9 cellular contexts compared by ENCODE assay signal in the genomic region with DNA sequence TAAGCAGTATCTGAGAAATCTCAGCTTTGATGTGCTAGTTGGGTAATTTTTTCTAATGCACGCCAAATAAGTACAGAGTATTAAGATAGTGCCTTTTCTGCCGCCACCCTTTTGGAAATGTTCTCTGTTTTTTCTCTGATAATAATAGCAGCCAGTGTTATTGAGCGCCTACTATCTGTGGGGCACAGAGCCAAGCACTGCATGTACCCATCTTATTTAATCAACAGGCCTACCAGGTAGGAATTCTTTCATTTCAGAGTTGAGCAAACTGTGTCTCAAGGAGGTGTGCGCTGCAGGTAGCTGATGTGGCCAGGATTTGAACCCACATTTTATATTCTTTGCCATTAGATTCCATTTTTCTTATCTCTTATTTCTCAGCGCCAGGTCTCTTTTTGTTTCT. TPM values are rescaled to one million over a fixed set of nuclear protein-coding genes. Genes with fewer than 3 reads are reported as not detected.
DNase-seq lines count a peak whose midpoint lies in the region; ATAC-seq and TF ChIP-seq lines count a peak whose summit lies in the region.
"Had no signal": no experiment of that assay in that cellular context is flagged by ENCODE, and none has a peak within 500 bp of the region (broad histone marks: within the 10 kb centered on the region; RNA-seq: fewer than 3 reads in every experiment).

No MANE protein-coding gene starts in this region.

- no peaks in the 10 kb centered on the region; the same call in 1 of the 2 replicates for H3F3A ChIP-seq in OCI-LY1 (ENCODE audit: insufficient read depth, low read length)

- no peaks in the 10 kb centered on the region for H4K20me1 ChIP-seq in OCI-LY1 (ENCODE audit: insufficient read depth, low read length)

- POLR2A ChIA-PET in CD8-positive, alpha-beta T cell (lab: Charles Lee): no interaction called here

- H3K27ac ChIP-seq in CD8-positive, alpha-beta T cell (ENCODE audit: low read depth, low read length): no peak overlapping the region
- peak overlapping the region; percentile 96 for H3K27ac ChIP-seq in OCI-LY1 (ENCODE audit: low read depth, low read length, poor library complexity, severe bottlenecking)
- no peak overlapping the region for H3K27ac ChIP-seq in ectodermal cell (ENCODE audit: insufficient read depth, low read depth, low read length, poor library complexity, severe bottlenecking)

- DNase-seq in CD8-positive, alpha-beta T cell: no peak
- DNase-seq in ACHN (no peak), NCI-H146 treated with DMSO at 0.1 percent for 48 hours (lab: John Stamatoyannopoulos, UW; ENCODE audit: unreplicated experiment) (no peak), NCI-H524 treated with DMSO at 0.1 percent for 48 hours (lab: John Stamatoyannopoulos, UW) (no peak)
- DNase-seq: amniotic stem cell had no signal

- H2AFZ ChIP-seq in OCI-LY1 (ENCODE audit: low read length): no peak overlapping the region

- CTCF ChIA-PET in CD8-positive, alpha-beta T cell (lab: Charles Lee): no interaction called here

- peaks cover 60% of the 10 kb centered on the region for H3K36me3 Mint-ChIP-seq in CD8-positive, alpha-beta T cell
- peaks cover 52% of the 10 kb centered on the region for H3K36me3 Mint-ChIP-seq in nephron (ENCODE audit: low read depth)

- peak overlapping the region; percentile 98 for H3K4me2 ChIP-seq in OCI-LY1 (ENCODE audit: low read length)

- peaks cover 45% of the 10 kb centered on the region for H3K4me1 ChIP-seq in CD8-positive, alpha-beta T cell (ENCODE audit: insufficient read depth, low read length)
- H3K4me1 ChIP-seq in OCI-LY1 (ENCODE audit: insufficient read depth, low read length, severe bottlenecking) (peaks cover 62% of the 10 kb centered on the region), ectodermal cell (ENCODE audit: control insufficient read depth, insufficient read depth, low read length) (peaks cover 15% of the 10 kb centered on the region)

- intact Hi-C loops in CD8-positive, alpha-beta T cell (cut with DNase I, micrococcal nuclease): loop anchor here in 1 of 2 experiments (5.0 to 10.0 kb wide), 3 partner anchors 446 to 1232 kb away; a partner anchor contains a TSS

- peak overlapping the region; percentile 81 for H3K27ac Mint-ChIP-seq in CD8-positive, alpha-beta T cell
- H3K27ac Mint-ChIP-seq in nephron: peak overlapping the region; percentile 42 to 94 (median 89)

- 94 to 97% methylated on average over 5 of the region's 5 CpGs for WGBS in ectodermal cell, 2 experiments

- ATAC-seq in CD8-positive, alpha-beta T cell: no peak
- ATAC-seq in HG03521 (IDR thresholded peaks at IDR 0.05; ENCODE audit: unreplicated experiment): no peak

- no peaks in the 10 kb centered on the region for H3K27me3 ChIP-seq in CD8-positive, alpha-beta T cell (ENCODE audit: insufficient read depth, low read length)
- H3K27me3 ChIP-seq in OCI-LY1 (ENCODE audit: insufficient read depth, low read length) (no peaks in the 10 kb centered on the region), ectodermal cell (ENCODE audit: control insufficient read depth, insufficient read depth, low read length, poor library complexity, severe bottlenecking) (no peaks in the 10 kb centered on the region)

- peaks cover 34% of the 10 kb centered on the region for H3K79me2 ChIP-seq in OCI-LY1 (ENCODE audit: insufficient read depth, low read length)

- peaks cover 60% of the 10 kb centered on the region for H3K4me1 Mint-ChIP-seq in CD8-positive, alpha-beta T cell (ENCODE audit: low read depth)
- peaks cover 42% of the 10 kb centered on the region for H3K4me1 Mint-ChIP-seq in nephron

- peak overlapping the region; percentile 80 for H3K4me3 ChIP-seq in CD8-positive, alpha-beta T cell (ENCODE audit: low read depth, low read length)
- H3K4me3 ChIP-seq in OCI-LY1 (ENCODE audit: low read depth, low read length, poor library complexity, severe bottlenecking) (peak overlapping the region; percentile 97), ectodermal cell (ENCODE audit: insufficient read depth, low read depth, low read length) (peak overlapping the region; percentile 65)

- H3K4me3 Mint-ChIP-seq in CD8-positive, alpha-beta T cell: peak overlapping the region; percentile 93
- peak overlapping the region; percentile 95 to 98 (median 97) for H3K4me3 Mint-ChIP-seq in nephron

- H3K9me2 ChIP-seq in OCI-LY1 (ENCODE audit: low read depth, low read length): no peaks in the 10 kb centered on the region

- no peaks in the 10 kb centered on the region for H3K9me3 ChIP-seq in CD8-positive, alpha-beta T cell (ENCODE audit: low read length)
- H3K9me3 ChIP-seq in OCI-LY1 (ENCODE audit: low read length) (no peaks in the 10 kb centered on the region), ectodermal cell (ENCODE audit: control insufficient read depth, low read length) (no peaks in the 10 kb centered on the region)

- peak overlapping the region; percentile 88 for H3K9ac ChIP-seq in OCI-LY1 (ENCODE audit: low read length)

- in situ Hi-C loops in ACHN (cut with HindIII; ENCODE audit: low pct_ligation_motif_present, low pct_unique_long_range_greater_than_20kb, low sequenced_read_pairs): no loop called here

- H3K27me3 Mint-ChIP-seq in CD8-positive, alpha-beta T cell (ENCODE audit: low read depth): no peaks in the 10 kb centered on the region
- H3K27me3 Mint-ChIP-seq in nephron (ENCODE audit: low read depth): no peaks in the 10 kb centered on the region

- H3K36me3 ChIP-seq in CD8-positive, alpha-beta T cell (ENCODE audit: insufficient read depth, low read length): peaks cover 31% of the 10 kb centered on the region
- peaks cover 56% of the 10 kb centered on the region for H3K36me3 ChIP-seq in OCI-LY1 (ENCODE audit: insufficient read depth, low read length)
- peaks cover 8% of the 10 kb centered on the region for H3K36me3 ChIP-seq in ectodermal cell (ENCODE audit: control insufficient read depth, insufficient read depth, low read length)

- no peaks in the 10 kb centered on the region for H3K9me3 Mint-ChIP-seq in CD8-positive, alpha-beta T cell
- H3K9me3 Mint-ChIP-seq in nephron: no peaks in the 10 kb centered on the region

- TF ChIP-seq CTCF in CD8-positive, alpha-beta T cell (IDR thresholded peaks at IDR 0.05): no peak
- TF ChIP-seq CTCF in OCI-LY1 (IDR thresholded peaks at IDR 0.05; ENCODE audit: low read length): peak; percentile 32
- no peak for TF ChIP-seq CTCF in nephron (IDR thresholded peaks at IDR 0.05; ENCODE audit: unreplicated experiment in 3 of 3)

RNA-seq across cellular contexts. Expression of a gene that starts 1.4 kb away (rescaled TPM):
- 10 to 100 TPM; 41.1 to 45.2 TPM for total RNA-seq in CD8-positive, alpha-beta T cell
- polyA plus RNA-seq in ectodermal cell (2013, experiment 1 of 4): 130 TPM
- 124 TPM for polyA plus RNA-seq in ectodermal cell (2013, experiment 2 of 4)
- 81.3 TPM for polyA plus RNA-seq in ectodermal cell (2013, experiment 3 of 4)
- 76.1 TPM for polyA plus RNA-seq in ectodermal cell (2013, experiment 4 of 4)

RNA-seq across cellular contexts. Expression of a gene that starts 21.5 kb away (rescaled TPM):
- total RNA-seq in CD8-positive, alpha-beta T cell: 100 to 1,000 TPM; 197 to 201 TPM
- polyA plus RNA-seq in ectodermal cell (2013, experiment 1 of 4): 300 TPM
- polyA plus RNA-seq in ectodermal cell (2013, experiment 2 of 4): 239 TPM
- 197 TPM for polyA plus RNA-seq in ectodermal cell (2013, experiment 3 of 4)
- polyA plus RNA-seq in ectodermal cell (2013, experiment 4 of 4): 204 TPM

RNA-seq across cellular contexts. Expression of a gene that starts 28.4 kb away (rescaled TPM):
- 1 to 10 TPM; 1.3 to 2.6 TPM for total RNA-seq in CD8-positive, alpha-beta T cell
- 24.8 TPM for polyA plus RNA-seq in ectodermal cell (2013, experiment 1 of 4)
- 24.6 TPM for polyA plus RNA-seq in ectodermal cell (2013, experiment 2 of 4)
- 17.5 TPM for polyA plus RNA-seq in ectodermal cell (2013, experiment 3 of 4)
- polyA plus RNA-seq in ectodermal cell (2013, experiment 4 of 4): 18.4 TPM

RNA-seq across cellular contexts. Expression of a gene that starts 32.9 kb away (rescaled TPM):
- total RNA-seq in CD8-positive, alpha-beta T cell: 10 to 100 TPM; 25.6 to 25.7 TPM
- polyA plus RNA-seq in ectodermal cell (2013, experiment 1 of 4): 41.1 TPM
- polyA plus RNA-seq in ectodermal cell (2013, experiment 2 of 4): 40.1 TPM
- 41.4 TPM for polyA plus RNA-seq in ectodermal cell (2013, experiment 3 of 4)
- 45.9 TPM for polyA plus RNA-seq in ectodermal cell (2013, experiment 4 of 4)

RNA-seq across cellular contexts. Expression of a gene that starts 35.6 kb away (rescaled TPM):
- total RNA-seq in CD8-positive, alpha-beta T cell: 10 to 100 TPM; 30.1 to 32.0 TPM
- polyA plus RNA-seq in ectodermal cell (2013, experiment 1 of 4): 45.3 TPM
- polyA plus RNA-seq in ectodermal cell (2013, experiment 2 of 4): 44.3 TPM
- 41.1 TPM for polyA plus RNA-seq in ectodermal cell (2013, experiment 3 of 4)
- polyA plus RNA-seq in ectodermal cell (2013, experiment 4 of 4): 44.7 TPM
